20 cellular contexts compared by ENCODE assay signal in genomic region chr10:19702215-19702614, GRCh38.
DNase-seq lines count a peak whose midpoint lies in the region; ATAC-seq, FAIRE-seq and TF ChIP-seq lines count a peak whose summit lies in the region.
"Had no signal": no experiment of that assay in that cellular context is flagged by ENCODE, and none has a peak within 500 bp of the region (broad histone marks: within the 10 kb centered on the region; RNA-seq: fewer than 3 reads in every experiment).

No MANE protein-coding gene starts in this region.

- H3K4me1 Mint-ChIP-seq in stimulated activated effector memory CD8-positive, alpha-beta T cell treated with anti-CD3 and anti-CD28 coated beads, Interleukin-12 subunit alpha, Interleukin-12 subunit beta, amount 100 ng/mL, for 72 hours, result no peaks in the 10 kb centered on the region
- H3K4me1 Mint-ChIP-seq: CD4-positive, alpha-beta memory T cell; naive B cell; T-cell had no signal

- H3K9me3 Mint-ChIP-seq in stimulated activated effector memory CD8-positive, alpha-beta T cell treated with anti-CD3 and anti-CD28 coated beads, Interleukin-12 subunit alpha, Interleukin-12 subunit beta, amount 100 ng/mL, for 72 hours, result peaks cover 19% of the 10 kb centered on the region

- no peak overlapping the region for H3K4me3 Mint-ChIP-seq in stimulated activated effector memory CD8-positive, alpha-beta T cell treated with anti-CD3 and anti-CD28 coated beads, Interleukin-12 subunit alpha, Interleukin-12 subunit beta, amount 100 ng/mL, for 72 hours
- H3K4me3 Mint-ChIP-seq: CD4-positive, alpha-beta memory T cell; naive B cell; T-cell had no signal

- no peak overlapping the region for H3K27ac Mint-ChIP-seq in stimulated activated effector memory CD8-positive, alpha-beta T cell treated with anti-CD3 and anti-CD28 coated beads, Interleukin-12 subunit alpha, Interleukin-12 subunit beta, amount 100 ng/mL, for 72 hours
- H3K27ac Mint-ChIP-seq: CD4-positive, alpha-beta memory T cell; T-cell had no signal

- FAIRE-seq in urothelium cell line (lab: Jason Lieb, UNC), result no peak

- no peaks in the 10 kb centered on the region for H3K36me3 Mint-ChIP-seq in stimulated activated effector memory CD8-positive, alpha-beta T cell treated with anti-CD3 and anti-CD28 coated beads, Interleukin-12 subunit alpha, Interleukin-12 subunit beta, amount 100 ng/mL, for 72 hours
- H3K36me3 Mint-ChIP-seq: CD4-positive, alpha-beta memory T cell; naive B cell; T-cell had no signal

- peak; percentile 0 for DNase-seq in HPDE6-E6E7 (ENCODE audit: extremely low spot score)
- DNase-seq in fibroblast of peridontal ligament (ENCODE audit: extremely low read depth), result peak; percentile 50
- DNase-seq in urothelium cell line (ENCODE audit: low spot score), result peak; percentile 65
- DNase-seq in stimulated activated effector memory CD8-positive, alpha-beta T cell treated with anti-CD3 and anti-CD28 coated beads, Interleukin-12 subunit alpha, Interleukin-12 subunit beta, amount 100 ng/mL, for 72 hours (ENCODE audit: low spot score in 2 of 2), result no peak
- DNase-seq: activated gamma-delta T cell treated with Interleukin-2 at 50 U/mL for 16 hours; CD4-positive, alpha-beta memory T cell; effector memory CD4-positive, alpha-beta T cell; GF-D8; left colon; naive B cell; NCI-H146; NCI-H345; retina; stimulated activated CD4-positive, alpha-beta T cell treated with anti-CD3 and anti-CD28 coated beads, Interleukin-1b, Interleukin-23, amount 100 ng/mL, for 48 hours; stimulated activated CD8-positive, alpha-beta memory T cell treated with anti-CD3 and anti-CD28 coated beads, Interleukin-4, amount 100 ng/mL, for 48 hours; T-cell; tibial artery had no signal

- peak; percentile 97 for ATAC-seq in SK-N-SH treated with all-trans-retinoic acid at 6 μM for 48 hours
- no peak for ATAC-seq in stimulated activated effector memory CD8-positive, alpha-beta T cell treated with anti-CD3 and anti-CD28 coated beads, Interleukin-12 subunit alpha, Interleukin-12 subunit beta, amount 100 ng/mL, for 72 hours
- no peak for ATAC-seq in GM21447 (IDR thresholded peaks at IDR 0.05; ENCODE audit: unreplicated experiment)
- ATAC-seq in GM18502 (IDR thresholded peaks at IDR 0.05; ENCODE audit: poor library complexity, unreplicated experiment), result no peak
- ATAC-seq: left colon, T-cell had no signal

TF ChIP-seq in SK-N-SH treated with all-trans-retinoic acid at 6 μM for 48 hours, 23 proteins besides CTCF, POLR2A, EP300 and RAD21:
- TF ChIP-seq CSDC2 (CRISPR knock-in tag; IDR thresholded peaks at IDR 0.05), result no peak
- no peak for TF ChIP-seq PPARA (CRISPR knock-in tag; IDR thresholded peaks at IDR 0.05; ENCODE audit: borderline replicate concordance)
- TF ChIP-seq ISL1 (CRISPR knock-in tag; IDR thresholded peaks at IDR 0.05), result peak; percentile 22; the same call in 1 of the 2 replicates
- no peak for TF ChIP-seq POU6F1 (CRISPR knock-in tag; IDR thresholded peaks at IDR 0.05; ENCODE audit: borderline replicate concordance, low read depth)
- TF ChIP-seq ZC3H10 (CRISPR knock-in tag; IDR thresholded peaks at IDR 0.05), result no peak
- 0 out of 2 replicates have a peak, but pooled peaks have one; percentile 32 for TF ChIP-seq CREB5 (CRISPR knock-in tag; IDR thresholded peaks at IDR 0.05; ENCODE audit: low read depth)
- TF ChIP-seq TSHZ2 (CRISPR knock-in tag; IDR thresholded peaks at IDR 0.05), result no peak
- no peak for TF ChIP-seq ESRRG (CRISPR knock-in tag; IDR thresholded peaks at IDR 0.05)
- no peak for TF ChIP-seq SNAI2 (CRISPR knock-in tag; IDR thresholded peaks at IDR 0.05)
- no peak for TF ChIP-seq TCF4 (CRISPR knock-in tag; IDR thresholded peaks at IDR 0.05; ENCODE audit: borderline replicate concordance)
- no peak for TF ChIP-seq OSR1 (CRISPR knock-in tag; IDR thresholded peaks at IDR 0.05)
- TF ChIP-seq TOX (CRISPR knock-in tag; IDR thresholded peaks at IDR 0.05; ENCODE audit: borderline replicate concordance), result 0 out of 2 replicates have a peak, but pooled peaks have one; percentile 10
- no peak for TF ChIP-seq GLIS3 (CRISPR knock-in tag; IDR thresholded peaks at IDR 0.05)
- TF ChIP-seq ARNTL (CRISPR knock-in tag; IDR thresholded peaks at IDR 0.05; ENCODE audit: borderline replicate concordance, low read depth), result no peak
- TF ChIP-seq ZFP3 (CRISPR knock-in tag; IDR thresholded peaks at IDR 0.05), result no peak
TF ChIP-seq in SK-N-SH treated with all-trans-retinoic acid at 6 μM for 48 hours: peak in this region for 3.

Comparison
In these comparisons a context has a peak if more than half of its experiments do, and no peak if none do; other contexts are left out.
1. DNase-seq: peak in HPDE6-E6E7 (single experiment), fibroblast of peridontal ligament (single experiment) and urothelium cell line (single experiment); none in stimulated activated effector memory CD8-positive, alpha-beta T cell treated with anti-CD3 and anti-CD28 coated beads, Interleukin-12 subunit alpha, Interleukin-12 subunit beta, amount 100 ng/mL, for 72 hours (0 of 2).